In genomic region chr1:225817611-225818061, GRCh38 we compare ENCODE assay signal across 8 cellular contexts. TPM values are rescaled to one million over a fixed set of nuclear protein-coding genes. Genes with fewer than 3 reads are reported as not detected.
DNase-seq lines count a peak whose midpoint lies in the region; ATAC-seq and TF ChIP-seq lines count a peak whose summit lies in the region.

No MANE protein-coding gene starts in this region.

- H3K27ac ChIP-seq in right lobe of liver (peak overlapping the region; percentile 80 to 90 (median 89)), testis (peak overlapping the region; percentile 87 to 89)

- TF ChIP-seq POLR2A in right lobe of liver (IDR thresholded peaks at IDR 0.05) (peak; percentile 55), testis (IDR thresholded peaks at IDR 0.05) (no peak)

- H3K27me3 ChIP-seq in right lobe of liver = no peaks in the 10 kb centered on the region
- H3K27me3 ChIP-seq in testis = no peaks in the 10 kb centered on the region

- DNase-seq in D341Med (ENCODE audit: low spot score) (peak; percentile 30), NCI-H2107 treated with DMSO at 0.1 percent for 48 hours (lab: John Stamatoyannopoulos, UW; ENCODE audit: unreplicated experiment) (peak; percentile 56), dedifferentiated amniotic fluid mesenchymal stem cell (ENCODE audit: extremely low spot score) (peak; percentile 62), right lobe of liver (peak; percentile 82 to 93 (median 88)), testis (peak; percentile 91), GM13976 (ENCODE audit: low spot score) (no peak), HuH-7 (ENCODE audit: low spot score) (no peak)
- DNase-seq in activated naive CD4-positive, alpha-beta T cell treated with anti-CD3 and anti-CD28 coated beads, Interleukin-2, amount 50 U/mL, for 16 hours = no peak

- in situ Hi-C loops in GM13976 (cut with MboI; ENCODE audit: low sequenced_read_pairs, unreplicated experiment) = no loop called here

- whole genome bisulfite sequencing in right lobe of liver (ENCODE audit: insufficient coverage, low coverage, low lambda C conversion rate, missing lambda C conversion rate) = 15% methylated on average over 4 of the region's 8 CpGs
- WGBS in testis, 2 donors = 37 to 48% methylated on average over 6 to 8 of the region's 8 CpGs

- H3K36me3 ChIP-seq in right lobe of liver = peaks cover 0 to 11% (median 0%) of the 10 kb centered on the region in 4 donors
- no peaks in the 10 kb centered on the region for H3K36me3 ChIP-seq in testis (ENCODE audit: low read depth, missing control alignments)

- H3K4me3 ChIP-seq in right lobe of liver (peak overlapping the region in 2 of 3 donors; percentile 16 to 34), testis (no peak overlapping the region)

- H3K9me3 ChIP-seq in right lobe of liver (no peaks in the 10 kb centered on the region), testis (no peaks in the 10 kb centered on the region)

- ATAC-seq in right lobe of liver = peak; percentile 54 to 75 (median 73)

- H3K4me1 ChIP-seq in right lobe of liver (peaks cover 0 to 91% (median 56%) of the 10 kb centered on the region in 4 donors), testis (peaks cover 82% of the 10 kb centered on the region)

- no peak for TF ChIP-seq CTCF in right lobe of liver (IDR thresholded peaks at IDR 0.05)
- TF ChIP-seq CTCF in testis (IDR thresholded peaks at IDR 0.05) = no peak
- no peak for TF ChIP-seq CTCF in GM13976 (IDR thresholded peaks at IDR 0.05; ENCODE audit: borderline replicate concordance, control extremely low read depth, extremely low read depth, insufficient read depth, missing control alignments)

- intact Hi-C loops in right lobe of liver (cut with DNase I) (no loop called here), testis (cut with DNase I; ENCODE audit: low total_unique reads) (no loop called here)

RNA-seq across cellular contexts. Expression of gene EPHX1, which starts 7.7 kb away (rescaled TPM):
- total RNA-seq in right lobe of liver = 1,000 to 10,000 TPM in 3 of 6 experiments, 100 to 1,000 TPM in 3; 331 to 4,402 (median 1,032) TPM
- 100 to 1,000 TPM; 145 to 173 TPM for total RNA-seq in testis
- 161 TPM for polyA plus RNA-seq in testis (ENCODE audit: insufficient read depth, low read depth, low replicate concordance)

RNA-seq across cellular contexts. Expression of gene SRP9, which starts 40.0 kb away (rescaled TPM):
- total RNA-seq in right lobe of liver (100 to 1,000 TPM; 132 to 150 (median 141) TPM), testis (100 to 1,000 TPM; 134 to 159 TPM)
- polyA plus RNA-seq in testis (ENCODE audit: insufficient read depth, low read depth, low replicate concordance) = 249 TPM

Comparison
In these comparisons a context has a peak if more than half of its experiments do, and no peak if none do; other contexts are left out.
1. DNase-seq: peak in D341Med (single experiment), NCI-H2107 treated with DMSO at 0.1 percent for 48 hours (single experiment), dedifferentiated amniotic fluid mesenchymal stem cell (single experiment), right lobe of liver (3 of 3) and testis (single experiment); none in GM13976 (single experiment), HuH-7 (single experiment) and activated naive CD4-positive, alpha-beta T cell treated with anti-CD3 and anti-CD28 coated beads, Interleukin-2, amount 50 U/mL, for 16 hours (single experiment).
2. H3K4me3 ChIP-seq: peak in right lobe of liver (2 of 3); none in testis (0 of 2).